In genomic region chr3:44762170-44762677, GRCh38 we compare ENCODE assay signal across 8 cellular contexts. TPM values are rescaled to one million over a fixed set of nuclear protein-coding genes. Genes with fewer than 3 reads are reported as not detected.
DNase-seq lines count a peak whose midpoint lies in the region; ATAC-seq and TF ChIP-seq lines count a peak whose summit lies in the region.

No MANE protein-coding gene starts in this region.

- intact Hi-C loops in esophagus squamous epithelium (cut with DNase I) (no loop called here), psoas muscle (cut with DNase I) (loop anchor here in 1 of 2 donors (5.0 kb wide), 2 partner anchors 100 to 150 kb away; partner anchors contain the start of gene TMEM42)

- peaks cover 18% of the 10 kb centered on the region for H3K9me3 ChIP-seq in AG04450 (ENCODE audit: control insufficient read depth, insufficient read depth, low read length)
- H3K9me3 ChIP-seq in RWPE2 (ENCODE audit: severe bottlenecking) = peaks cover 3% of the 10 kb centered on the region
- H3K9me3 ChIP-seq in esophagus squamous epithelium = peaks cover 0 to 18% (median 5%) of the 10 kb centered on the region in 3 donors
- peaks cover 9% of the 10 kb centered on the region for H3K9me3 ChIP-seq in psoas muscle

- TF ChIP-seq CTCF in AG04450 (IDR thresholded peaks at IDR 0.05; ENCODE audit: low read depth, low read length) = no peak
- TF ChIP-seq CTCF in RWPE2 (IDR thresholded peaks at IDR 0.05; ENCODE audit: poor library complexity, severe bottlenecking) = no peak
- no peak for TF ChIP-seq CTCF in esophagus squamous epithelium (IDR thresholded peaks at IDR 0.05)
- no peak for TF ChIP-seq CTCF in psoas muscle (IDR thresholded peaks at IDR 0.05)

- H3K36me3 ChIP-seq in RWPE2 (ENCODE audit: low read depth) = peaks cover 51% of the 10 kb centered on the region
- H3K36me3 ChIP-seq in esophagus squamous epithelium = peaks cover 0 to 18% (median 0%) of the 10 kb centered on the region in 3 donors
- peaks cover 2 to 22% of the 10 kb centered on the region in 2 donors for H3K36me3 ChIP-seq in psoas muscle (ENCODE audit: insufficient read depth in 1 of 2, low read depth in 1 of 2)

- 2 to 4% methylated on average over 9 of the region's 9 CpGs for WGBS in esophagus squamous epithelium, 2 donors
- 1 to 2% (median 1%) methylated on average over 9 of the region's 9 CpGs for WGBS in psoas muscle, 3 donors

- DNase-seq in AG04450 (ENCODE audit: low read depth, low spot score) = no peak
- DNase-seq in RWPE2 (ENCODE audit: low spot score) = no peak
- DNase-seq in esophagus squamous epithelium (lab: John Stamatoyannopoulos, UW) = no peak
- DNase-seq in psoas muscle = no peak
- no peak for DNase-seq in NCI-H526 (lab: John Stamatoyannopoulos, UW)
- DNase-seq in DMS53 (lab: John Stamatoyannopoulos, UW) = no peak
- DNase-seq in HuH-7 (ENCODE audit: low spot score) = no peak

- TF ChIP-seq POLR2A in esophagus squamous epithelium (IDR thresholded peaks at IDR 0.05) = no peak

- POLR2A ChIA-PET in AG04450 (lab: Yijun Ruan, JAX) = interaction anchor here (1.5 to 1.8 kb wide), 2 partner anchors 33 to 50 kb away, joined by 6 to 7 read pairs; partner anchors contain the start of genes ZNF501 and ZNF502

- H3K4me1 ChIP-seq in RWPE2 (ENCODE audit: insufficient read depth, poor library complexity, severe bottlenecking) = no peaks in the 10 kb centered on the region
- peaks cover 6 to 25% (median 17%) of the 10 kb centered on the region in 3 donors for H3K4me1 ChIP-seq in esophagus squamous epithelium
- H3K4me1 ChIP-seq in psoas muscle = peaks cover 7% of the 10 kb centered on the region

- H3K27me3 ChIP-seq in AG04450 (ENCODE audit: control insufficient read depth, insufficient read depth, low read length) (no peaks in the 10 kb centered on the region), RWPE2 (ENCODE audit: insufficient read depth, poor library complexity, severe bottlenecking) (no peaks in the 10 kb centered on the region), esophagus squamous epithelium (no peaks in the 10 kb centered on the region), psoas muscle (ENCODE audit: insufficient read depth in 3 of 3, low read length in 2 of 3) (no peaks in the 10 kb centered on the region)

- peak overlapping the region; percentile 24 for H3K27ac ChIP-seq in AG04450 (ENCODE audit: low read depth, low read length)
- H3K27ac ChIP-seq in RWPE2 (ENCODE audit: poor library complexity, severe bottlenecking) = peak overlapping the region; percentile 68
- peak overlapping the region; percentile 85 to 90 (median 86) for H3K27ac ChIP-seq in esophagus squamous epithelium
- no peak overlapping the region for H3K27ac ChIP-seq in psoas muscle

- ATAC-seq in GM19035 (IDR thresholded peaks at IDR 0.05; ENCODE audit: unreplicated experiment) (peak; percentile 5), RWPE2 (ENCODE audit: low read depth) (peak; percentile 56), psoas muscle (no peak)

- CTCF ChIA-PET in AG04450 (lab: Charles Lee) = interaction anchor here (0.8 to 1.4 kb wide), 2 partner anchors 10 to 152 kb away, joined by 3 read pairs; no protein-coding TSS in a partner anchor

- H3K4me3 ChIP-seq in AG04450 (ENCODE audit: low read depth, low read length) (peak overlapping the region; percentile 85), RWPE2 (ENCODE audit: severe bottlenecking) (peak overlapping the region; percentile 55), esophagus squamous epithelium (peak overlapping the region; percentile 80 to 89 (median 86)), psoas muscle (peak overlapping the region; percentile 94)

RNA-seq across cellular contexts. Expression of gene KIF15, which starts 0.6 kb away (rescaled TPM):
- 2.1 and 3.6 TPM in 2 replicates for polyA plus RNA-seq in AG04450 (2011; rRNA removed)
- 2.1 and 4.3 TPM in 2 replicates for polyA minus RNA-seq in AG04450 (2011; rRNA and poly(A)+ RNA removed)
- total RNA-seq in esophagus squamous epithelium = 1 to 10 TPM; 3.2 to 9.1 (median 4.9) TPM
- under 1 TPM; 0.07 to 0.45 (median 0.29) TPM for total RNA-seq in psoas muscle
- 1 to 10 TPM in 1 of 3 donors, under 1 TPM in 2; 0.13 to 1.2 (median 0.25) TPM for polyA plus RNA-seq in psoas muscle

RNA-seq across cellular contexts. Expression of gene KIAA1143, which starts 0.8 kb away (rescaled TPM):
- 14.0 and 19.6 TPM in 2 replicates for polyA plus RNA-seq in AG04450 (2011; rRNA removed)
- polyA minus RNA-seq in AG04450 (2011; rRNA and poly(A)+ RNA removed) = 12.9 and 19.1 TPM in 2 replicates
- total RNA-seq in esophagus squamous epithelium = 10 to 100 TPM in 3 of 4 donors, 1 to 10 TPM in 1; 7.5 to 24.4 (median 16.2) TPM
- 10 to 100 TPM; 26.7 to 45.7 (median 33.4) TPM for total RNA-seq in psoas muscle
- 10 to 100 TPM in 1 of 3 donors, 1 to 10 TPM in 2; 8.8 to 25.6 (median 9.7) TPM for polyA plus RNA-seq in psoas muscle

RNA-seq across cellular contexts. Expression of gene ZNF501, which starts 32.8 kb away (rescaled TPM):
- polyA plus RNA-seq in AG04450 (2011; rRNA removed) (3.9 and 4.3 TPM in 2 replicates), psoas muscle (1 to 10 TPM; 1.4 to 4.1 (median 1.6) TPM)
- 6.4 and 7.2 TPM in 2 replicates for polyA minus RNA-seq in AG04450 (2011; rRNA and poly(A)+ RNA removed)
- total RNA-seq in esophagus squamous epithelium (1 to 10 TPM in 1 of 4 donors, under 1 TPM in 3; 0.72 to 6.5 (median 0.82) TPM), psoas muscle (1 to 10 TPM; 1.6 to 3.4 (median 2.6) TPM)

RNA-seq across cellular contexts. Expression of gene ZNF502, which starts 49.8 kb away (rescaled TPM):
- polyA plus RNA-seq in AG04450 (2011; rRNA removed) = 3.0 and 4.0 TPM in 2 replicates
- 2.2 and 3.2 TPM in 2 replicates for polyA minus RNA-seq in AG04450 (2011; rRNA and poly(A)+ RNA removed)
- 1 to 10 TPM; 1.7 to 7.2 (median 2.6) TPM for total RNA-seq in esophagus squamous epithelium
- total RNA-seq in psoas muscle = 1 to 10 TPM; 3.2 to 4.0 (median 3.7) TPM
- 1 to 10 TPM; 2.1 to 7.1 (median 3.1) TPM for polyA plus RNA-seq in psoas muscle

Comparison
In these comparisons a context has a peak if more than half of its experiments do, and no peak if none do; other contexts are left out.
1. ATAC-seq: peak in GM19035 (single experiment) and RWPE2 (single experiment); none in psoas muscle (0 of 4).
2. Peak in every context shown above with its lines, with median percentiles within 50 percentile points of each other: H3K4me3 ChIP-seq.